ENCODE assay signal across 8 cellular contexts in the genomic region with DNA sequence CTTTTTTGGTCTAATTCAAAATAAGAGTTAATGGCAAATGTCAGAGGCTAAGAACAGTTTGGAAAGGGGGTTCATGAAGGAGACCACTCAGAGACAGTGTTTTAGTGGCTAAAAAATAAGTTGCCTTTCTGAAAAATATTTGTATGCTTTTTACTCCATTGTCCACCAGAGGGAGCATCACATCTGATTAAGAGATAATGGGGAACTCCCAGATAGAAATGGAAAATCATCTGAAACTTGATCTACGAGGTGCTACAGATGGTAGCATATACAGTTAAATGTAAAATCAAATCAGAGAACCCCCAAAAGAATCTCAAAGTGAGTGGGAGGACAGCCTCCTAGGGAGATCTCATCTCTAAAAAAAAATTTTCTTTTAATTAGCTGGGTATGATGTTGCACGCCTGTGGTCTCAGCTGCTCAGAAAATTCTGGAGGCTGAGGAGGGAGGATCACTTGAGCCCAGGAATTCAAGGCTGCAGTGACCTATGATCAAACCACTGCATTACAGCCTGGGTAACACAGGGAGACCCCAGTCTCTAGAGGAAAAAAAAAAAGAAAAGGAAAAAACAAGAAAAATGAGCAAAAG. TPM values are rescaled to one million over a fixed set of nuclear protein-coding genes. Genes with fewer than 3 reads are reported as not detected.
DNase-seq lines count a peak whose midpoint lies in the region; ATAC-seq, FAIRE-seq and TF ChIP-seq lines count a peak whose summit lies in the region.

No MANE protein-coding gene starts in this region.

- no peak overlapping the region for H3K27ac ChIP-seq in hepatocyte

- H3K79me2 ChIP-seq in hepatocyte = peaks cover 9% of the 10 kb centered on the region

- peak overlapping the region; percentile 71 for H3K27ac Mint-ChIP-seq in activated naive CD8-positive, alpha-beta T cell treated with anti-CD3 and anti-CD28 coated beads for 36 hours
- no peak overlapping the region for H3K27ac Mint-ChIP-seq in stimulated activated memory B cell treated with anti-CD40 and anti-IgM and Interleukin-4, amounts not matched to agents 10 μg/mL and 1 μg/mL and 100 μg/mL, for 72 hours

- H3K36me3 Mint-ChIP-seq in activated naive CD8-positive, alpha-beta T cell treated with anti-CD3 and anti-CD28 coated beads for 36 hours = peaks cover 2% of the 10 kb centered on the region
- peaks cover 4% of the 10 kb centered on the region for H3K36me3 Mint-ChIP-seq in stimulated activated memory B cell treated with anti-CD40 and anti-IgM and Interleukin-4, amounts not matched to agents 10 μg/mL and 1 μg/mL and 100 μg/mL, for 72 hours

- H3K27me3 Mint-ChIP-seq in activated naive CD8-positive, alpha-beta T cell treated with anti-CD3 and anti-CD28 coated beads for 36 hours = no peaks in the 10 kb centered on the region
- H3K27me3 Mint-ChIP-seq in stimulated activated memory B cell treated with anti-CD40 and anti-IgM and Interleukin-4, amounts not matched to agents 10 μg/mL and 1 μg/mL and 100 μg/mL, for 72 hours = no peaks in the 10 kb centered on the region

- peak; percentile 61 for ATAC-seq in HG02981 (IDR thresholded peaks at IDR 0.05; ENCODE audit: unreplicated experiment)
- peak; percentile 60 for ATAC-seq in stimulated activated memory B cell treated with anti-CD40 and anti-IgM and Interleukin-4, amounts not matched to agents 10 μg/mL and 1 μg/mL and 100 μg/mL, for 72 hours

- peak; percentile 64 for TF ChIP-seq CTCF in GM10266 (IDR thresholded peaks at IDR 0.05; ENCODE audit: control insufficient read depth, insufficient read depth, low read depth, missing control alignments)
- TF ChIP-seq CTCF in hepatocyte (IDR thresholded peaks at IDR 0.05; ENCODE audit: poor library complexity) = peak; percentile 76

- H3K4me2 ChIP-seq in hepatocyte = no peak overlapping the region

- no peak overlapping the region for H2AFZ ChIP-seq in hepatocyte

- H3K27me3 ChIP-seq in hepatocyte = no peaks in the 10 kb centered on the region

- no peaks in the 10 kb centered on the region for H3K9me3 ChIP-seq in hepatocyte (ENCODE audit: low read depth)

- peaks cover 12% of the 10 kb centered on the region for H3K4me1 Mint-ChIP-seq in activated naive CD8-positive, alpha-beta T cell treated with anti-CD3 and anti-CD28 coated beads for 36 hours
- H3K4me1 Mint-ChIP-seq in stimulated activated memory B cell treated with anti-CD40 and anti-IgM and Interleukin-4, amounts not matched to agents 10 μg/mL and 1 μg/mL and 100 μg/mL, for 72 hours = peaks cover 17% of the 10 kb centered on the region

- H3K4me1 ChIP-seq in hepatocyte (ENCODE audit: insufficient read depth) = no peaks in the 10 kb centered on the region

- H3K36me3 ChIP-seq in hepatocyte (replicated peaks; ENCODE audit: insufficient read depth, low read depth) = no peaks in the 10 kb centered on the region

- FAIRE-seq in HTR-8/SVneo (lab: Jason Lieb, UNC) = no peak

- H3K4me3 ChIP-seq in hepatocyte = no peak overlapping the region

- no peaks in the 10 kb centered on the region for H3K9me3 Mint-ChIP-seq in activated naive CD8-positive, alpha-beta T cell treated with anti-CD3 and anti-CD28 coated beads for 36 hours
- no peaks in the 10 kb centered on the region for H3K9me3 Mint-ChIP-seq in stimulated activated memory B cell treated with anti-CD40 and anti-IgM and Interleukin-4, amounts not matched to agents 10 μg/mL and 1 μg/mL and 100 μg/mL, for 72 hours

- H4K20me1 ChIP-seq in hepatocyte (ENCODE audit: insufficient read depth, poor library complexity, severe bottlenecking) = no peaks in the 10 kb centered on the region

- H3K9me2 ChIP-seq in hepatocyte (replicated peaks; ENCODE audit: insufficient read depth) = no peaks in the 10 kb centered on the region

- 70% methylated on average over 2 of the region's 2 CpGs for WGBS in hepatocyte (ENCODE audit: low lambda C conversion rate, missing lambda C conversion rate)

- DNase-seq in AG08395 (ENCODE audit: low spot score) (peak; percentile 66), GM10266 (ENCODE audit: extremely low spot score) (peak; percentile 66), NCI-H2227 (lab: John Stamatoyannopoulos, UW; ENCODE audit: unreplicated experiment) (peak; percentile 83), hepatocyte (ENCODE audit: low spot score) (peak; percentile 77), HTR-8/SVneo (ENCODE audit: insufficient read length, low spot score) (no peak)
- DNase-seq in activated naive CD8-positive, alpha-beta T cell treated with anti-CD3 and anti-CD28 coated beads for 36 hours = no peak

- H3K4me3 Mint-ChIP-seq in activated naive CD8-positive, alpha-beta T cell treated with anti-CD3 and anti-CD28 coated beads for 36 hours = no peak overlapping the region
- no peak overlapping the region for H3K4me3 Mint-ChIP-seq in stimulated activated memory B cell treated with anti-CD40 and anti-IgM and Interleukin-4, amounts not matched to agents 10 μg/mL and 1 μg/mL and 100 μg/mL, for 72 hours

RNA-seq across cellular contexts. Expression of a gene that starts 9.7 kb away (rescaled TPM):
- 10 to 100 TPM; 16.4 to 18.4 TPM for total RNA-seq in activated naive CD8-positive, alpha-beta T cell treated with anti-CD3 and anti-CD28 coated beads for 36 hours
- 25.2 and 30.8 TPM in 2 replicates for total RNA-seq in hepatocyte
- polyA plus RNA-seq in hepatocyte = 48.3 and 68.5 TPM in 2 replicates

Comparison
In these comparisons a context has a peak if more than half of its experiments do, and no peak if none do; other contexts are left out.
1. DNase-seq: peak in AG08395 (single experiment), GM10266 (single experiment), NCI-H2227 (single experiment) and hepatocyte (single experiment); none in activated naive CD8-positive, alpha-beta T cell treated with anti-CD3 and anti-CD28 coated beads for 36 hours (single experiment) and HTR-8/SVneo (single experiment).